8 cellular contexts compared by ENCODE assay signal in genomic region chr20:37651932-37652331, GRCh38.
A peak's percentile ranks its signal among the peaks of the same experiment; 100 is the strongest.
DNase-seq lines count a peak whose midpoint lies in the region; ATAC-seq and TF ChIP-seq lines count a peak whose summit lies in the region.

No MANE protein-coding gene starts in this region.

- H3K4me3 ChIP-seq in AG04449 (ENCODE audit: low read depth, low read length) (no peak overlapping the region), OCI-LY1 (ENCODE audit: low read depth, low read length, poor library complexity, severe bottlenecking) (no peak overlapping the region), cardiac fibroblast (replicated peaks in 1 of 2; ENCODE audit: low read depth in 2 of 2, low read length in 2 of 2) (no peak overlapping the region)

- no peak overlapping the region for H3K9ac ChIP-seq in OCI-LY1 (ENCODE audit: low read length)

- no peak overlapping the region for H3K27ac ChIP-seq in OCI-LY1 (ENCODE audit: low read depth, low read length, poor library complexity, severe bottlenecking)

- H3K79me2 ChIP-seq in OCI-LY1 (ENCODE audit: insufficient read depth, low read length) = no peaks in the 10 kb centered on the region

- no peak overlapping the region for H3K4me2 ChIP-seq in OCI-LY1 (ENCODE audit: low read length)

- H3K4me1 Mint-ChIP-seq in memory B cell = peaks cover 2% of the 10 kb centered on the region

- no peak overlapping the region for H3K27ac Mint-ChIP-seq in memory B cell

- POLR2A ChIA-PET in AG04449 (lab: Yijun Ruan, JAX) = no interaction called here

- in situ Hi-C loops in GM13976 (cut with MboI; ENCODE audit: low sequenced_read_pairs, unreplicated experiment) = no loop called here

- H3K4me3 Mint-ChIP-seq in memory B cell = no peak overlapping the region

- no peaks in the 10 kb centered on the region for H3F3A ChIP-seq in OCI-LY1 (ENCODE audit: insufficient read depth, low read length)

- H3K9me3 Mint-ChIP-seq in memory B cell = no peaks in the 10 kb centered on the region

- H3K36me3 ChIP-seq in OCI-LY1 (ENCODE audit: insufficient read depth, low read length) = no peaks in the 10 kb centered on the region

- TF ChIP-seq CTCF in AG04449 (IDR thresholded peaks at IDR 0.05; ENCODE audit: insufficient read depth, low read length, missing control alignments) (peak; percentile 16), GM13976 (IDR thresholded peaks at IDR 0.05; ENCODE audit: borderline replicate concordance, control extremely low read depth, extremely low read depth, insufficient read depth, missing control alignments) (peak; percentile 18), OCI-LY1 (IDR thresholded peaks at IDR 0.05; ENCODE audit: low read length) (peak; percentile 86), cardiac fibroblast (IDR thresholded peaks at IDR 0.05; ENCODE audit: low read depth, low read length) (peak; percentile 26)

- no peaks in the 10 kb centered on the region for H4K20me1 ChIP-seq in OCI-LY1 (ENCODE audit: insufficient read depth, low read length)

- H3K27me3 ChIP-seq in OCI-LY1 (ENCODE audit: insufficient read depth, low read length) = peaks cover 3% of the 10 kb centered on the region; the same call in 1 of the 2 replicates

- CTCF ChIA-PET in AG04449 (lab: Yijun Ruan, JAX) = no interaction called here

- no peak overlapping the region for H2AFZ ChIP-seq in OCI-LY1 (ENCODE audit: low read length)

- no peaks in the 10 kb centered on the region for H3K4me1 ChIP-seq in OCI-LY1 (ENCODE audit: insufficient read depth, low read length, severe bottlenecking)

- ATAC-seq in memory B cell (ENCODE audit: low read depth) = peak; percentile 90
- ATAC-seq in HG03095 (IDR thresholded peaks at IDR 0.05; ENCODE audit: unreplicated experiment) = no peak
- no peak for ATAC-seq in GM21447 (IDR thresholded peaks at IDR 0.05; ENCODE audit: unreplicated experiment)

- DNase-seq in AG04449 (ENCODE audit: low read depth, low spot score) (no peak), GM13976 (ENCODE audit: low spot score) (peak; percentile 35), cardiac fibroblast (ENCODE audit: low read depth in 2 of 2) (peak; percentile 15 to 53), memory B cell (ENCODE audit: low spot score in 2 of 2) (peak; percentile 27 to 31), NCI-H1436 treated with DMSO at 0.1 percent for 48 hours (lab: John Stamatoyannopoulos, UW) (no peak)

- no peaks in the 10 kb centered on the region for H3K36me3 Mint-ChIP-seq in memory B cell

- peaks cover 14% of the 10 kb centered on the region for H3K27me3 Mint-ChIP-seq in memory B cell

- H3K9me3 ChIP-seq in OCI-LY1 (ENCODE audit: low read length) = no peaks in the 10 kb centered on the region

- no peaks in the 10 kb centered on the region for H3K9me2 ChIP-seq in OCI-LY1 (ENCODE audit: low read depth, low read length)

Comparison
In these comparisons a context has a peak if more than half of its experiments do, and no peak if none do; other contexts are left out.
1. DNase-seq: peak in GM13976 (single experiment), cardiac fibroblast (2 of 2) and memory B cell (2 of 2); none in AG04449 (single experiment) and NCI-H1436 treated with DMSO at 0.1 percent for 48 hours (single experiment).
2. CTCF ChIP-seq: peak in every context shown above with its lines; median percentile 86 in OCI-LY1; 26 in cardiac fibroblast; 18 in GM13976; 16 in AG04449.